Comparison of ENCODE assay signal across 22 cellular contexts in the genomic region with DNA sequence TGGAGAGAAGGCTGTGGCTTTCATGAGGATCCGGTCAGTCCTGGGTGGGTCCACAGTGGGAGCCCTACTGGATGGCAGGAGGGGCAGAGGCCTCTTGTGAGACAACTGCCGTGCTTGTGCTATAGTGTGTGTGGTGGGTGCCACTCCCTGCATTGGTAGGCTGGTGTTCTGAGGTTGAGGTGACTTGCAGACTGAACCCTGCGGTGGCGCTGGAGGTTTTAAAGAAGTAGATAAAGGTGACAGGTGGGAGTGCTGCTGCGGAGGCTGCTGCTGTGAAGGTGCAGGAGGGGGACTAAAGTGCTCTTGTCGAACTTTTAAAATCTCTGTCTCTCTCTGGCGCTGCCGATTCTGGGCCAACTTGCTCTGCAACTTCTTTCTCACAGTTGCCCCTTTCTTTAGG.
"Had no signal": no experiment of that assay in that cellular context is flagged by ENCODE, and none has a peak within 500 bp of the region (broad histone marks: within the 10 kb centered on the region; RNA-seq: fewer than 3 reads in every experiment).

No MANE protein-coding gene starts in this region.

- H3K36me3 ChIP-seq: colonic mucosa had no signal

- FAIRE-seq: endometrium, frontal cortex, kidney, urothelium cell line had no signal

- H3K4me3 Mint-ChIP-seq: neural crest cell, T-cell had no signal

- DNase-seq: activated CD4-positive, alpha-beta T cell treated with anti-CD3 and anti-CD28 coated beads, Interleukin-2, amount 50 U/mL, for 1 hour; activated CD8-positive, alpha-beta memory T cell treated with anti-CD3 and anti-CD28 coated beads, Interleukin-2, amount 50 U/mL, for 4 hours; activated gamma-delta T cell; activated T-cell treated with anti-CD3 and anti-CD28 coated beads, Interleukin-2, amount 50 U/mL, for 48 hours; body of pancreas; central memory CD4-positive, alpha-beta T cell; colonic mucosa; kidney; stimulated activated CD4-positive, alpha-beta T cell treated with anti-CD3 and anti-CD28 coated beads, Interleukin-4, amount 100 ng/mL, for 4 hours; stimulated activated naive CD4-positive, alpha-beta T cell; substantia nigra; T-cell; tibial artery had no signal

- H3K27ac Mint-ChIP-seq: T-cell had no signal

- ATAC-seq: activated CD4-positive, CD25-positive, alpha-beta regulatory T cell treated with anti-CD3 and anti-CD28 coated beads, Interleukin-2, amount 50 U/mL, for 24 hours; activated naive CD4-positive, alpha-beta T cell treated with anti-CD3 and anti-CD28 coated beads, Interleukin-2, amount 50 U/mL, for 72 hours; body of pancreas; left lobe of liver; sciatic nerve; SK-N-SH treated with all-trans-retinoic acid at 6 μM for 48 hours; T-cell had no signal

- H3K27ac ChIP-seq: body of pancreas, colonic mucosa, tibial artery had no signal

- H3K9me3 Mint-ChIP-seq: activated naive CD4-positive, alpha-beta T cell treated with anti-CD3 and anti-CD28 coated beads, Interleukin-2, amount 50 U/mL, for 72 hours; neural crest cell; T-cell had no signal

- H3K27me3 ChIP-seq: body of pancreas, colonic mucosa, tibial artery had no signal

- H3K27me3 Mint-ChIP-seq: T-cell had no signal

- H3K9me3 ChIP-seq: body of pancreas, colonic mucosa, tibial artery had no signal

- H3K4me3 ChIP-seq: body of pancreas, colonic mucosa, tibial artery had no signal

- H3K4me1 ChIP-seq: colonic mucosa, tibial artery had no signal
